9 cellular contexts compared by ENCODE assay signal in genomic region chr5:55597014-55597981, GRCh38.
A peak's percentile ranks its signal among the peaks of the same experiment; 100 is the strongest.
DNase-seq lines count a peak whose midpoint lies in the region; ATAC-seq lines count a peak whose summit lies in the region.
"Had no signal": no experiment of that assay in that cellular context is flagged by ENCODE, and none has a peak within 500 bp of the region (broad histone marks: within the 10 kb centered on the region; RNA-seq: fewer than 3 reads in every experiment).

No MANE protein-coding gene starts in this region.

- peaks cover 20 to 24% (median 20%) of the 10 kb centered on the region in 3 donors for H3K4me1 Mint-ChIP-seq in T-cell
- H3K4me1 Mint-ChIP-seq in T-helper 17 cell = peaks cover 8% of the 10 kb centered on the region

- ATAC-seq in T-cell (replicated peaks in 1 of 4) = no peak
- ATAC-seq in T-helper 17 cell = no peak

- no peak overlapping the region for H3K4me3 Mint-ChIP-seq in T-cell
- H3K4me3 Mint-ChIP-seq in T-helper 17 cell = no peak overlapping the region
- H3K4me3 Mint-ChIP-seq: activated CD4-positive, alpha-beta memory T cell treated with anti-CD3 and anti-CD28 coated beads, Interleukin-2, amount 10 ng/mL, durations not matched to agents 7 days and 5 days had no signal

- H3K9me3 ChIP-seq in T-helper 17 cell (ENCODE audit: control insufficient read depth, low read length, poor library complexity, severe bottlenecking) = no peaks in the 10 kb centered on the region

- CTCF ChIA-PET in T-cell (lab: Charles Lee) = interaction anchor here in 1 of 2 donors (0.6 kb wide), 1 partner anchor 1529 kb away, joined by 4 read pairs; no protein-coding TSS in a partner anchor

- H3K36me3 Mint-ChIP-seq in T-cell = no peaks in the 10 kb centered on the region
- peaks cover 3% of the 10 kb centered on the region for H3K36me3 Mint-ChIP-seq in T-helper 17 cell (ENCODE audit: low read depth)

- no peaks in the 10 kb centered on the region for H3K27me3 Mint-ChIP-seq in T-cell
- H3K27me3 Mint-ChIP-seq in T-helper 17 cell = no peaks in the 10 kb centered on the region

- POLR2A ChIA-PET in T-cell (lab: Charles Lee) = no interaction called here

- peak; percentile 62 for DNase-seq in HPDE6-E6E7 (ENCODE audit: extremely low spot score)
- DNase-seq in amniotic stem cell (lab: John Stamatoyannopoulos, UW) = peak; percentile 75
- DNase-seq in hepatic stellate cell (ENCODE audit: low spot score) = peak; percentile 25
- DNase-seq in stromal cell of bone marrow (ENCODE audit: low read depth) = peak; percentile 94
- DNase-seq in effector CD4-positive, alpha-beta T cell = no peak
- no peak for DNase-seq in activated CD4-positive, alpha-beta T cell treated with anti-CD3 and anti-CD28 coated beads for 48 hours
- no peak for DNase-seq in T-cell
- no peak for DNase-seq in T-helper 17 cell
- DNase-seq: activated CD4-positive, alpha-beta memory T cell treated with anti-CD3 and anti-CD28 coated beads, Interleukin-2, amount 10 ng/mL, durations not matched to agents 7 days and 5 days had no signal

- peaks cover 0 to 3% (median 0%) of the 10 kb centered on the region in 3 donors for H3K9me3 Mint-ChIP-seq in T-cell

- H3K27ac Mint-ChIP-seq in T-cell (no peak overlapping the region), T-helper 17 cell (no peak overlapping the region)
- H3K27ac Mint-ChIP-seq: activated CD4-positive, alpha-beta memory T cell treated with anti-CD3 and anti-CD28 coated beads, Interleukin-2, amount 10 ng/mL, durations not matched to agents 7 days and 5 days had no signal

Comparison
In these comparisons a context has a peak if more than half of its experiments do, and no peak if none do; other contexts are left out.
1. DNase-seq: peak in HPDE6-E6E7 (single experiment), amniotic stem cell (single experiment), hepatic stellate cell (single experiment) and stromal cell of bone marrow (single experiment); none in effector CD4-positive, alpha-beta T cell (single experiment), activated CD4-positive, alpha-beta T cell treated with anti-CD3 and anti-CD28 coated beads for 48 hours (single experiment), T-cell (0 of 34) and T-helper 17 cell (0 of 3).